8 cellular contexts compared by ENCODE assay signal in the genomic region with DNA sequence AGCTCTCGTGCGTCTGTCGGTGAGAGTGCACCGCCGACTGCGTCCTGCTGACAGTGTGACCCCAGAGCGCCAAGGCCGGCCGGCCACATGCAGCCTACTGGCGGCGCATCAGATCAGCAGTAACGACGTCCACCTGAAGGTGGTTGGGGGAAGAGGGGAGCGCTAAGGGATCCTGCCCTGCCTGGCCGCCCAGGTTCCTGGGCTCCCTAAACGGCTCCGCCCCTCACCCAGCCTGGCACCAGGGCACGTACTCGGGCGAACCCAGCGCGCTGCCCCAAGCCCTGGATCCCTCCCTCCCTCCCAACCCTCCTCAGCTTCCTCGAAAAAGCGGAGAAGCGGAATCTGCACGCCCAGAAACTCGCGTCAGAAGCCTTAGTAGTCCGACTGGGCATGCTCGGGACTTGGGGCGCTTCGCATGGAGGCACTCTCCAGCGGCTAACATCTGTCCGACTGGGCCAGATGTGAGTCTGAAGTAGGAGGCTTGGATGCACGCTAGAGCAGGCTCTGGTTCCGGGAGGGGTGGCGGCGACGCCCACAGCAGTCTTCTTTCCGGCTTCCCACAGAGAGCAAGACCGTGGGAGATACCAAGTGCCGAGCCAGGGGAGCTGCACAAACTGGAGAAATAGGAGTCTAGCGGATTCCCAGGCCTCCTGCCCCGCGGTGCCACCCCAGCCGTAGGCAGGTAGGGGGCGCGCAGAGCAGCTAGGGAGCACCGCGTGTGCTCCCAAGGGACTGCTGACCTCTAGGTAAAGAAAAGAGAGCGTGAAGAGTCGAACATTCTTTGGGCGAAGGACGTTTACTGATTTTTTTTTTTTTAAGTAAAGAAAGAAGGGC.
DNase-seq lines count a peak whose midpoint lies in the region; ATAC-seq and TF ChIP-seq lines count a peak whose summit lies in the region.

No MANE protein-coding gene starts in this region.

- peak overlapping the region; percentile 35 for H3K27ac ChIP-seq in angular gyrus (ENCODE audit: low read depth, low read length)

- in situ Hi-C loops in GM13976 (cut with MboI; ENCODE audit: low sequenced_read_pairs, unreplicated experiment), result no loop called here

- peak; percentile 30 for DNase-seq in GM13976 (ENCODE audit: low spot score)
- peak; percentile 71 to 76 for DNase-seq in NCI-H1930 (lab: John Stamatoyannopoulos, UW)
- peak; percentile 60 for DNase-seq in iPS DF 19.7 (ENCODE audit: low read depth, low spot score)
- DNase-seq in renal cortical epithelial cell (ENCODE audit: low read depth), result peak; percentile 75

- ATAC-seq in GM19023 (IDR thresholded peaks at IDR 0.05; ENCODE audit: unreplicated experiment) (no peak), HG03521 (IDR thresholded peaks at IDR 0.05; ENCODE audit: unreplicated experiment) (no peak), GM21515 (IDR thresholded peaks at IDR 0.05; ENCODE audit: unreplicated experiment) (no peak)

- no peak for TF ChIP-seq CTCF in GM13976 (IDR thresholded peaks at IDR 0.05; ENCODE audit: borderline replicate concordance, control extremely low read depth, extremely low read depth, insufficient read depth, missing control alignments)
